Comparison of ENCODE assay signal across 9 cellular contexts in genomic region chr14:105944632-105945610, GRCh38.
A peak's percentile ranks its signal among the peaks of the same experiment; 100 is the strongest.
DNase-seq lines count a peak whose midpoint lies in the region; ATAC-seq and TF ChIP-seq lines count a peak whose summit lies in the region.
"Had no signal": no experiment of that assay in that cellular context is flagged by ENCODE, and none has a peak within 500 bp of the region (broad histone marks: within the 10 kb centered on the region; RNA-seq: fewer than 3 reads in every experiment).

No MANE protein-coding gene starts in this region.

- intact Hi-C loops in activated CD4-positive, alpha-beta T cell treated with anti-CD3 and anti-CD28 coated beads, Interleukin-2, amount 10 ng/mL, durations not matched to agents 24 days and 14 days (cut with micrococcal nuclease) = loop anchor here (5.0 to 10.0 kb wide), 2 partner anchors 102 to 270 kb away; no protein-coding TSS in a partner anchor

- no peaks in the 10 kb centered on the region for H3K4me1 ChIP-seq in endodermal cell (ENCODE audit: control insufficient read depth, insufficient read depth, low read length)
- H3K4me1 ChIP-seq: BLaER1 had no signal

- H3K36me3 Mint-ChIP-seq in activated CD4-positive, alpha-beta T cell treated with anti-CD3 and anti-CD28 coated beads, Interleukin-2, amount 10 ng/mL, durations not matched to agents 24 days and 14 days (ENCODE audit: low read depth) = no peaks in the 10 kb centered on the region
- no peaks in the 10 kb centered on the region for H3K36me3 Mint-ChIP-seq in endodermal cell (ENCODE audit: low read depth)

- TF ChIP-seq CTCF in endodermal cell (conservative IDR thresholded peaks at IDR 0.05) = peak; percentile 25

- peak; percentile 11 for DNase-seq in NCI-H2227 (lab: John Stamatoyannopoulos, UW; ENCODE audit: unreplicated experiment)
- DNase-seq in NCI-H2227 treated with DMSO at 0.1 percent for 48 hours (lab: John Stamatoyannopoulos, UW) = no peak
- peak; percentile 20 to 71 for DNase-seq in NCI-H446 (lab: John Stamatoyannopoulos, UW)
- peak; percentile 93 for DNase-seq in activated CD4-positive, alpha-beta T cell treated with anti-CD3 and anti-CD28 coated beads, Interleukin-2, amount 10 ng/mL, durations not matched to agents 24 days and 14 days
- peak; percentile 58 for DNase-seq in endodermal cell
- DNase-seq in stimulated activated CD4-positive, alpha-beta T cell treated with anti-CD3 and anti-CD28 coated beads, Interleukin-1b, Interleukin-23, amount 100 ng/mL, for 24 hours (ENCODE audit: low read depth in 4 of 4, low spot score in 1 of 4) = peak; percentile 64 to 77 (median 70)

- H3K27me3 ChIP-seq in endodermal cell (ENCODE audit: control insufficient read depth, insufficient read depth, low read length, poor library complexity, severe bottlenecking) = no peaks in the 10 kb centered on the region
- H3K27me3 ChIP-seq: BLaER1 had no signal

- no peaks in the 10 kb centered on the region for H3K36me3 ChIP-seq in endodermal cell (ENCODE audit: control insufficient read depth, insufficient read depth, low read length)
- H3K36me3 ChIP-seq: BLaER1 had no signal

- 62 to 73% methylated on average over 20 to 30 of the region's 30 CpGs for WGBS in endodermal cell (ENCODE audit: insufficient coverage in 1 of 2, insufficient read length in 1 of 2), 2 experiments

- no peaks in the 10 kb centered on the region for H3K27me3 Mint-ChIP-seq in activated CD4-positive, alpha-beta T cell treated with anti-CD3 and anti-CD28 coated beads, Interleukin-2, amount 10 ng/mL, durations not matched to agents 24 days and 14 days
- H3K27me3 Mint-ChIP-seq in endodermal cell (ENCODE audit: insufficient read depth) = no peaks in the 10 kb centered on the region

- H3K27ac Mint-ChIP-seq in activated CD4-positive, alpha-beta T cell treated with anti-CD3 and anti-CD28 coated beads, Interleukin-2, amount 10 ng/mL, durations not matched to agents 24 days and 14 days = no peak overlapping the region
- no peak overlapping the region for H3K27ac Mint-ChIP-seq in endodermal cell

- H3K9ac ChIP-seq in endodermal cell (ENCODE audit: extremely low read depth, low read length, poor library complexity, severe bottlenecking) = no peak overlapping the region
- H3K9ac ChIP-seq: BLaER1 had no signal

- no peak overlapping the region for H3K4me3 Mint-ChIP-seq in activated CD4-positive, alpha-beta T cell treated with anti-CD3 and anti-CD28 coated beads, Interleukin-2, amount 10 ng/mL, durations not matched to agents 24 days and 14 days
- no peak overlapping the region for H3K4me3 Mint-ChIP-seq in endodermal cell

- H3K9me3 ChIP-seq in endodermal cell (ENCODE audit: control insufficient read depth, low read length) = peaks cover 30% of the 10 kb centered on the region
- H3K9me3 ChIP-seq: BLaER1 had no signal

- no peak for ATAC-seq in GM19035 (IDR thresholded peaks at IDR 0.05; ENCODE audit: unreplicated experiment)
- no peak for ATAC-seq in HG03378 (IDR thresholded peaks at IDR 0.05; ENCODE audit: unreplicated experiment)

- H3K27ac ChIP-seq in endodermal cell (ENCODE audit: low read depth, low read length) = no peak overlapping the region
- H3K27ac ChIP-seq: BLaER1 had no signal

- no peak overlapping the region for H3K4me3 ChIP-seq in endodermal cell (ENCODE audit: low read length)
- H3K4me3 ChIP-seq: BLaER1 had no signal

- H3K9me3 Mint-ChIP-seq in activated CD4-positive, alpha-beta T cell treated with anti-CD3 and anti-CD28 coated beads, Interleukin-2, amount 10 ng/mL, durations not matched to agents 24 days and 14 days = no peaks in the 10 kb centered on the region
- peaks cover 92% of the 10 kb centered on the region for H3K9me3 Mint-ChIP-seq in endodermal cell

- H3K4me1 Mint-ChIP-seq in activated CD4-positive, alpha-beta T cell treated with anti-CD3 and anti-CD28 coated beads, Interleukin-2, amount 10 ng/mL, durations not matched to agents 24 days and 14 days = peaks cover 12% of the 10 kb centered on the region
- H3K4me1 Mint-ChIP-seq in endodermal cell = no peaks in the 10 kb centered on the region
